11 cellular contexts compared by ENCODE assay signal in the genomic region with DNA sequence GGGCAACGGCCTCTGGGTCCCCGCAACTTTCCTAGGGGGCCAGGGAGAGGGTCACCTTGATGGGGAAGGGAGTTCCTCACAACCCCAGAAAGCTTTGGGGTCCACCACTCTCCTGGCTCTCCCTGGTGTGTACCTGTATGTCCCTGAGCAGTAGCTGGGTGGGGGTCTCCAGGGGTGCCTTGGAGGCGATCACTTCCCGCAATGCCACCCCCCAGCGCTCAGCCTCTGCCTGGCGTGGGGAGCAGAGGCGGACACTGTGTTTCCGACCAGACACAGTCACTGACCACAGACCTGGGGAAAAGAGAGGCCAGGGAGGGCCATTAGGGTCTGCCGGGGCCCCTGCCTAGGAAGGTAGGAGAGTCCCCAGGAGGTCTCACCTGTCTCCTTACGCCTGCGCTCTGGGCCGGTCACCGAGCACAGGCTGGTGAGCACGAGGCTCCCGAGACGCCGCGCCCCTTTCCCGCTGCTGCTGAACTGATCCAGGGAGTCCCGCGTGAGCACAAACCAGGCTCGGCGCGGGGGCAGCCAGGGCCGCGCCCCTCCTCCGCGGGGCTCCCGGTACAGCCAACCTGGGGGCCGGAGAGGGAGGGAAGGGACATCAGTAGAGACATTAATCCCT. TPM values are rescaled to one million over a fixed set of nuclear protein-coding genes. Genes with fewer than 3 reads are reported as not detected.
DNase-seq lines count a peak whose midpoint lies in the region; ATAC-seq, FAIRE-seq and TF ChIP-seq lines count a peak whose summit lies in the region.
"Had no signal": no experiment of that assay in that cellular context is flagged by ENCODE, and none has a peak within 500 bp of the region (broad histone marks: within the 10 kb centered on the region; RNA-seq: fewer than 3 reads in every experiment).

No MANE protein-coding gene starts in this region.

- peaks cover 7% of the 10 kb centered on the region; the same call in 1 of the 2 replicates for H3K79me2 ChIP-seq in GM23338 (replicated peaks; ENCODE audit: insufficient read depth)
- peaks cover 16% of the 10 kb centered on the region for H3K79me2 ChIP-seq in keratinocyte (ENCODE audit: control insufficient read depth, insufficient read depth, low read length)

- H3K27ac ChIP-seq in GM23338 (ENCODE audit: low read depth) (no peak overlapping the region), brain microvascular endothelial cell (no peak overlapping the region), keratinocyte (ENCODE audit: control insufficient read depth, insufficient read depth, low read length) (no peak overlapping the region), testis (peak overlapping the region; percentile 90 to 91)
- no peak overlapping the region for H3K27ac ChIP-seq in effector memory CD4-positive, alpha-beta T cell (ENCODE audit: insufficient read depth, low read length, poor library complexity, severe bottlenecking)

- peaks cover 30% of the 10 kb centered on the region for H3K36me3 Mint-ChIP-seq in GM23338 (ENCODE audit: low read depth)
- no peaks in the 10 kb centered on the region for H3K36me3 Mint-ChIP-seq in activated CD4-positive, alpha-beta T cell treated with anti-CD3 and anti-CD28 coated beads, Interleukin-2, amount 10 ng/mL, durations not matched to agents 7 days and 5 days (ENCODE audit: low read depth)
- H3K36me3 Mint-ChIP-seq: natural killer cell treated with Interleukin-12 subunit alpha and Interleukin-12 subunit beta and Interleukin-15 and Interleukin-18, amount 100 ng/mL, for 72 hours had no signal

- POLR2A ChIA-PET in activated CD4-positive, alpha-beta T cell treated with anti-CD3 and anti-CD28 coated beads, Interleukin-2, amount 10 ng/mL, durations not matched to agents 7 days and 5 days (lab: Charles Lee) = no interaction called here

- H3K36me3 ChIP-seq in GM23338 (ENCODE audit: insufficient read depth) = no peaks in the 10 kb centered on the region; the same call in 1 of the 2 replicates
- peaks cover 34% of the 10 kb centered on the region for H3K36me3 ChIP-seq in brain microvascular endothelial cell (replicated peaks)
- H3K36me3 ChIP-seq in keratinocyte (ENCODE audit: control insufficient read depth in 2 of 2, extremely low read depth in 1 of 2, insufficient read depth in 2 of 2, low read length in 2 of 2) = peaks cover 25 to 28% of the 10 kb centered on the region in 2 experiments
- H3K36me3 ChIP-seq in testis (ENCODE audit: low read depth, missing control alignments) = no peaks in the 10 kb centered on the region
- H3K36me3 ChIP-seq in effector memory CD4-positive, alpha-beta T cell (ENCODE audit: control insufficient read depth, insufficient read depth, low read length) = no peaks in the 10 kb centered on the region

- TF ChIP-seq CTCF in GM23338 (conservative IDR thresholded peaks at IDR 0.05; ENCODE audit: low read depth in 2 of 2) (no peak), brain microvascular endothelial cell (IDR thresholded peaks at IDR 0.05; ENCODE audit: low read depth, low read length, missing control alignments) (no peak), keratinocyte (optimal IDR thresholded peaks at IDR 0.05 in 1 of 3, IDR thresholded peaks at IDR 0.05 in 1 of 3, conservative IDR thresholded peaks at IDR 0.05 in 1 of 3; ENCODE audit: extremely low read depth in 1 of 3, insufficient read depth in 2 of 3, low read length in 3 of 3) (no peak), testis (IDR thresholded peaks at IDR 0.05) (no peak)

- peaks cover 32% of the 10 kb centered on the region for H3F3A ChIP-seq in GM23338 (replicated peaks; ENCODE audit: low read depth)

- H3K4me1 Mint-ChIP-seq in GM23338 = peaks cover 45% of the 10 kb centered on the region
- peaks cover 37% of the 10 kb centered on the region for H3K4me1 Mint-ChIP-seq in activated CD4-positive, alpha-beta T cell treated with anti-CD3 and anti-CD28 coated beads, Interleukin-2, amount 10 ng/mL, durations not matched to agents 7 days and 5 days

- H3K4me3 ChIP-seq in GM23338 (peak overlapping the region; percentile 92), brain microvascular endothelial cell (ENCODE audit: low read depth, low read length) (peak overlapping the region; percentile 26), keratinocyte (ENCODE audit: control insufficient read depth in 2 of 3, extremely low read depth in 1 of 3, insufficient read depth in 2 of 3, low read depth in 1 of 3, low read length in 3 of 3) (peak overlapping the region in 2 of 3 experiments; percentile 48 to 93), testis (no peak overlapping the region)
- H3K4me3 ChIP-seq in effector memory CD4-positive, alpha-beta T cell (ENCODE audit: insufficient read depth, low read depth, low read length, poor library complexity, severe bottlenecking) = no peak overlapping the region

- no peak overlapping the region for H3K9ac ChIP-seq in keratinocyte (ENCODE audit: control insufficient read depth, extremely low read depth, insufficient read depth, low read length)

- 41 to 69% methylated on average over 2 to 22 of the region's 30 CpGs for WGBS in testis, 2 donors

- H2AFZ ChIP-seq in GM23338 = no peak overlapping the region
- no peak overlapping the region for H2AFZ ChIP-seq in keratinocyte (ENCODE audit: control insufficient read depth, low read length)

- H3K4me2 ChIP-seq in GM23338 = peak overlapping the region; percentile 98
- H3K4me2 ChIP-seq in keratinocyte (ENCODE audit: control insufficient read depth, extremely low read depth, insufficient read depth, low read depth, low read length) = peak overlapping the region; percentile 91

- peaks cover 63% of the 10 kb centered on the region for H3K27me3 ChIP-seq in GM23338 (ENCODE audit: insufficient read depth)
- no peaks in the 10 kb centered on the region for H3K27me3 ChIP-seq in brain microvascular endothelial cell (replicated peaks)
- no peaks in the 10 kb centered on the region for H3K27me3 ChIP-seq in keratinocyte (ENCODE audit: control insufficient read depth, extremely low read depth, insufficient read depth, low read length)
- no peaks in the 10 kb centered on the region for H3K27me3 ChIP-seq in testis
- H3K27me3 ChIP-seq in effector memory CD4-positive, alpha-beta T cell (replicated peaks; ENCODE audit: control insufficient read depth, insufficient read depth, low read length, poor library complexity, severe bottlenecking) = peaks cover 48% of the 10 kb centered on the region

- no peaks in the 10 kb centered on the region for H3K9me2 ChIP-seq in GM23338 (ENCODE audit: insufficient read depth)

- no peak overlapping the region for H3K4me3 Mint-ChIP-seq in GM23338
- no peak overlapping the region for H3K4me3 Mint-ChIP-seq in activated CD4-positive, alpha-beta T cell treated with anti-CD3 and anti-CD28 coated beads, Interleukin-2, amount 10 ng/mL, durations not matched to agents 7 days and 5 days

- TF ChIP-seq POLR2A in testis (IDR thresholded peaks at IDR 0.05) = no peak

- H4K20me1 ChIP-seq in GM23338 (replicated peaks; ENCODE audit: insufficient read depth) (0 out of 2 replicates have a peak, but pooled peaks cover 5% of the 10 kb centered on the region), keratinocyte (ENCODE audit: control insufficient read depth, extremely low read depth, insufficient read depth, low read length) (peaks cover 6% of the 10 kb centered on the region)

- H3K9me3 ChIP-seq in keratinocyte (ENCODE audit: control insufficient read depth, low read depth, low read length) (no peaks in the 10 kb centered on the region), testis (no peaks in the 10 kb centered on the region)
- H3K9me3 ChIP-seq in effector memory CD4-positive, alpha-beta T cell (ENCODE audit: control insufficient read depth, low read length) = no peaks in the 10 kb centered on the region

- no peak for ATAC-seq in GM23338
- ATAC-seq: natural killer cell treated with Interleukin-12 subunit alpha and Interleukin-12 subunit beta and Interleukin-15 and Interleukin-18, amount 100 ng/mL, for 72 hours had no signal

- H3K27ac Mint-ChIP-seq in GM23338 = no peak overlapping the region
- H3K27ac Mint-ChIP-seq in activated CD4-positive, alpha-beta T cell treated with anti-CD3 and anti-CD28 coated beads, Interleukin-2, amount 10 ng/mL, durations not matched to agents 7 days and 5 days = no peak overlapping the region
- H3K27ac Mint-ChIP-seq: natural killer cell treated with Interleukin-12 subunit alpha and Interleukin-12 subunit beta and Interleukin-15 and Interleukin-18, amount 100 ng/mL, for 72 hours had no signal

- CTCF ChIA-PET in activated CD4-positive, alpha-beta T cell treated with anti-CD3 and anti-CD28 coated beads, Interleukin-2, amount 10 ng/mL, durations not matched to agents 7 days and 5 days (lab: Charles Lee) = interaction anchor here (0.6 to 2.2 kb wide), 2 partner anchors 95 to 589 kb away, joined by 8 to 11 read pairs; no protein-coding TSS in a partner anchor

- DNase-seq in GM23338 (ENCODE audit: low spot score) (no peak), brain microvascular endothelial cell (no peak), keratinocyte (ENCODE audit: low read depth, low spot score) (no peak), testis (peak; percentile 53), NCI-H226 (no peak)
- DNase-seq in activated naive CD4-positive, alpha-beta T cell (lab: John Stamatoyannopoulos, UW) = no peak
- DNase-seq in activated CD4-positive, alpha-beta T cell treated with anti-CD3 and anti-CD28 coated beads, Interleukin-2, amount 10 ng/mL, durations not matched to agents 7 days and 5 days = no peak
- no peak for DNase-seq in effector memory CD4-positive, alpha-beta T cell
- DNase-seq: T1000 had no signal

- peaks cover 4% of the 10 kb centered on the region for H3K9me1 ChIP-seq in keratinocyte (ENCODE audit: control insufficient read depth, extremely low read depth, insufficient read depth, low read length)

- in situ Hi-C loops in brain microvascular endothelial cell (cut with HindIII; ENCODE audit: low pct_ligation_motif_present, low sequenced_read_pairs) = no loop called here

- intact Hi-C loops in testis (cut with DNase I; ENCODE audit: low total_unique reads) = loop anchor here (10.0 kb wide), 1 partner anchor 99 kb away; the partner anchor contains the start of gene PSMC3IP

- no peaks in the 10 kb centered on the region for H3K9me3 Mint-ChIP-seq in GM23338
- H3K9me3 Mint-ChIP-seq in activated CD4-positive, alpha-beta T cell treated with anti-CD3 and anti-CD28 coated beads, Interleukin-2, amount 10 ng/mL, durations not matched to agents 7 days and 5 days = no peaks in the 10 kb centered on the region
- H3K9me3 Mint-ChIP-seq: natural killer cell treated with Interleukin-12 subunit alpha and Interleukin-12 subunit beta and Interleukin-15 and Interleukin-18, amount 100 ng/mL, for 72 hours had no signal

- H3K4me1 ChIP-seq in GM23338 (ENCODE audit: insufficient read depth) (peaks cover 43% of the 10 kb centered on the region), keratinocyte (ENCODE audit: control insufficient read depth, extremely low read depth, insufficient read depth, low read length) (peaks cover 55% of the 10 kb centered on the region), testis (peaks cover 67% of the 10 kb centered on the region)
- H3K4me1 ChIP-seq in effector memory CD4-positive, alpha-beta T cell (ENCODE audit: control insufficient read depth, insufficient read depth, low read length, poor library complexity, severe bottlenecking) = peaks cover 50% of the 10 kb centered on the region

- dilution Hi-C loops in keratinocyte (cut with MboI; ENCODE audit: extremely low pct_ligation_motif_present, low sequenced_read_pairs) = no loop called here

- H3K27me3 Mint-ChIP-seq in GM23338 (ENCODE audit: insufficient read depth, low read depth, poor library complexity) = peaks cover 65% of the 10 kb centered on the region
- peaks cover 58% of the 10 kb centered on the region for H3K27me3 Mint-ChIP-seq in activated CD4-positive, alpha-beta T cell treated with anti-CD3 and anti-CD28 coated beads, Interleukin-2, amount 10 ng/mL, durations not matched to agents 7 days and 5 days

- FAIRE-seq in keratinocyte (lab: Jason Lieb, UNC) = no peak
- FAIRE-seq: RCC 7860 had no signal

RNA-seq across cellular contexts. Expression of gene PLEKHH3, which starts 3.4 kb away (rescaled TPM):
- total RNA-seq in GM23338 (2014; rRNA removed; shearing (Covaris generic)) = 24.2 and 24.8 TPM in 2 replicates
- 10.9 and 13.8 TPM in 2 replicates for polyA plus RNA-seq in GM23338 (2016; fragmentation: Nextera tagmentation; extraction: Ambion mirVana)
- polyA plus RNA-seq in keratinocyte = 3.1 to 10.7 TPM (median 4.9 TPM) in 3 replicates
- polyA plus RNA-seq in keratinocyte (2011; ENCODE audit: low read depth) = 11.6 TPM
- polyA plus RNA-seq in keratinocyte (2011; cell fraction: cytosol; rRNA removed) = 2.5 and 7.9 TPM in 2 replicates
- 13.2 and 20.7 TPM in 2 replicates for polyA plus RNA-seq in keratinocyte (2011; cell fraction: nucleus; rRNA removed)
- 10.7 and 25.0 TPM in 2 replicates for polyA plus RNA-seq in keratinocyte (2012; ENCODE audit: low replicate concordance)
- polyA minus RNA-seq in keratinocyte = 2.9 to 4.3 TPM (median 3.1 TPM) in 3 replicates
- polyA minus RNA-seq in keratinocyte (2011; cell fraction: cytosol; rRNA and poly(A)+ RNA removed) = 17.3 TPM
- 13.1 and 17.9 TPM in 2 replicates for polyA minus RNA-seq in keratinocyte (2011; cell fraction: nucleus; rRNA and poly(A)+ RNA removed)
- total RNA-seq in testis = 10 to 100 TPM; 65.8 to 67.3 TPM
- 42.8 TPM for polyA plus RNA-seq in testis (ENCODE audit: insufficient read depth, low read depth, low replicate concordance)
- 1 to 10 TPM in 1 of 2 experiments, under 1 TPM in 1; 0.85 to 1.3 TPM for total RNA-seq in activated CD4-positive, alpha-beta T cell treated with anti-CD3 and anti-CD28 coated beads, Interleukin-2, amount 10 ng/mL, durations not matched to agents 7 days and 5 days

RNA-seq across cellular contexts. Expression of gene CCR10, which starts 8.3 kb away (rescaled TPM):
- total RNA-seq in GM23338 (2014; rRNA removed; shearing (Covaris generic)) = 1.1 and 1.7 TPM in 2 replicates
- 2.7 and 3.0 TPM in 2 replicates for polyA plus RNA-seq in GM23338 (2016; fragmentation: Nextera tagmentation; extraction: Ambion mirVana)
- polyA plus RNA-seq in keratinocyte = 0.02 to 0.05 TPM (median 0.03 TPM) in 3 replicates
- polyA plus RNA-seq in keratinocyte (2011; ENCODE audit: low read depth) = not detected
- not detected in 2 replicates for polyA plus RNA-seq in keratinocyte (2011; cell fraction: cytosol; rRNA removed)
- 0.17 and 0.27 TPM in 2 replicates for polyA plus RNA-seq in keratinocyte (2011; cell fraction: nucleus; rRNA removed)
- 0.18 TPM in 1 of 2 replicates, not detected in the other for polyA plus RNA-seq in keratinocyte (2012; ENCODE audit: low replicate concordance)
- polyA minus RNA-seq in keratinocyte = 0.20 TPM in 1 of 3 replicates, not detected in the others
- polyA minus RNA-seq in keratinocyte (2011; cell fraction: cytosol; rRNA and poly(A)+ RNA removed) = not detected
- polyA minus RNA-seq in keratinocyte (2011; cell fraction: nucleus; rRNA and poly(A)+ RNA removed) = not detected in 2 replicates
- total RNA-seq in testis = 10 to 100 TPM in 1 of 2 donors, 1 to 10 TPM in 1; 9.8 to 14.3 TPM
- polyA plus RNA-seq in testis (ENCODE audit: insufficient read depth, low read depth, low replicate concordance) = 2.9 TPM
- under 1 TPM; 0.65 to 0.87 TPM for total RNA-seq in activated CD4-positive, alpha-beta T cell treated with anti-CD3 and anti-CD28 coated beads, Interleukin-2, amount 10 ng/mL, durations not matched to agents 7 days and 5 days
- total RNA-seq: natural killer cell treated with Interleukin-12 subunit alpha and Interleukin-12 subunit beta and Interleukin-15 and Interleukin-18, amount 100 ng/mL, for 72 hours had no signal

RNA-seq across cellular contexts. Expression of gene CNTNAP1, which starts 9.0 kb away (rescaled TPM):
- 2.9 and 5.0 TPM in 2 replicates for total RNA-seq in GM23338 (2014; rRNA removed; shearing (Covaris generic))
- polyA plus RNA-seq in GM23338 (2016; fragmentation: Nextera tagmentation; extraction: Ambion mirVana) = 0.75 and 1.3 TPM in 2 replicates
- polyA plus RNA-seq in keratinocyte = 0.46 to 2.0 TPM (median 0.71 TPM) in 3 replicates
- 0.26 TPM for polyA plus RNA-seq in keratinocyte (2011; ENCODE audit: low read depth)
- 0.23 and 0.34 TPM in 2 replicates for polyA plus RNA-seq in keratinocyte (2011; cell fraction: cytosol; rRNA removed)
- 3.2 and 3.7 TPM in 2 replicates for polyA plus RNA-seq in keratinocyte (2011; cell fraction: nucleus; rRNA removed)
- polyA plus RNA-seq in keratinocyte (2012; ENCODE audit: low replicate concordance) = 0.24 and 1.7 TPM in 2 replicates
- polyA minus RNA-seq in keratinocyte = 0.76 to 3.8 TPM (median 1.1 TPM) in 3 replicates
- not detected for polyA minus RNA-seq in keratinocyte (2011; cell fraction: cytosol; rRNA and poly(A)+ RNA removed)
- 1.8 and 2.3 TPM in 2 replicates for polyA minus RNA-seq in keratinocyte (2011; cell fraction: nucleus; rRNA and poly(A)+ RNA removed)
- total RNA-seq in testis = 10 to 100 TPM in 1 of 2 donors, 1 to 10 TPM in 1; 9.0 to 10.3 TPM
- 6.0 TPM for polyA plus RNA-seq in testis (ENCODE audit: insufficient read depth, low read depth, low replicate concordance)
- total RNA-seq in activated CD4-positive, alpha-beta T cell treated with anti-CD3 and anti-CD28 coated beads, Interleukin-2, amount 10 ng/mL, durations not matched to agents 7 days and 5 days = 1 to 10 TPM in 1 of 2 experiments, under 1 TPM in 1; 0.81 to 1.0 TPM

RNA-seq across cellular contexts. Expression of gene TUBG2, which starts 14.3 kb away (rescaled TPM):
- 15.3 and 18.2 TPM in 2 replicates for total RNA-seq in GM23338 (2014; rRNA removed; shearing (Covaris generic))
- polyA plus RNA-seq in GM23338 (2016; fragmentation: Nextera tagmentation; extraction: Ambion mirVana) (16.5 and 19.0 TPM in 2 replicates), keratinocyte (13.5 to 17.8 TPM (median 14.5 TPM) in 3 replicates), testis (ENCODE audit: insufficient read depth, low read depth, low replicate concordance) (30.6 TPM)
- polyA plus RNA-seq in keratinocyte (2011; ENCODE audit: low read depth) = 6.1 TPM
- polyA plus RNA-seq in keratinocyte (2011; cell fraction: cytosol; rRNA removed) = 7.8 and 11.8 TPM in 2 replicates
- polyA plus RNA-seq in keratinocyte (2011; cell fraction: nucleus; rRNA removed) = 58.1 and 66.0 TPM in 2 replicates
- 17.2 and 18.2 TPM in 2 replicates for polyA plus RNA-seq in keratinocyte (2012; ENCODE audit: low replicate concordance)
- polyA minus RNA-seq in keratinocyte = 9.2 to 20.5 TPM (median 9.6 TPM) in 3 replicates
- 6.7 TPM for polyA minus RNA-seq in keratinocyte (2011; cell fraction: cytosol; rRNA and poly(A)+ RNA removed)
- polyA minus RNA-seq in keratinocyte (2011; cell fraction: nucleus; rRNA and poly(A)+ RNA removed) = 9.0 and 10.3 TPM in 2 replicates
- 10 to 100 TPM; 50.4 to 57.5 TPM for total RNA-seq in testis
- 1 to 10 TPM; 6.7 to 7.2 TPM for total RNA-seq in activated CD4-positive, alpha-beta T cell treated with anti-CD3 and anti-CD28 coated beads, Interleukin-2, amount 10 ng/mL, durations not matched to agents 7 days and 5 days

Comparison
In these comparisons a context has a peak if more than half of its experiments do, and no peak if none do; other contexts are left out.
1. H3K27ac ChIP-seq: peak in testis (2 of 2); none in GM23338 (single experiment), brain microvascular endothelial cell (single experiment), keratinocyte (single experiment) and effector memory CD4-positive, alpha-beta T cell (single experiment).
2. H3K4me3 ChIP-seq: peak in GM23338 (single experiment), brain microvascular endothelial cell (single experiment) and keratinocyte (2 of 3); none in testis (0 of 2) and effector memory CD4-positive, alpha-beta T cell (single experiment).
3. RNA of gene PLEKHH3, which starts 3.4 kb away (total RNA-seq): 65.8 to 67.3 TPM in testis and 24.2 to 24.8 TPM in GM23338; 0.85 to 1.3 TPM in activated CD4-positive, alpha-beta T cell treated with anti-CD3 and anti-CD28 coated beads, Interleukin-2, amount 10 ng/mL, durations not matched to agents 7 days and 5 days; every median in the first group is over 10 times any median in the second.